1 cellular context compared by ENCODE assay signal in genomic region chr22:27627444-27627833, GRCh38.
A peak's percentile ranks its signal among the peaks of the same experiment; 100 is the strongest.
TF ChIP-seq lines count a peak whose summit lies in the region.

No MANE protein-coding gene starts in this region.

TF ChIP-seq in HepG2, 621 proteins besides CTCF, POLR2A, EP300 and RAD21 (continued from another document and continues in another):
- TF ChIP-seq ZNF407 (CRISPR knock-in tag; IDR thresholded peaks at IDR 0.05; ENCODE audit: not compliant biosample characterization) (no peak), ATAD3A (CRISPR knock-in tag; IDR thresholded peaks at IDR 0.05) (no peak), ZNF230 (CRISPR knock-in tag; IDR thresholded peaks at IDR 0.05) (no peak), DMTF1 (CRISPR knock-in tag; IDR thresholded peaks at IDR 0.05) (no peak), ZNF263 (CRISPR knock-in tag; IDR thresholded peaks at IDR 0.05) (no peak), FOXP4 (CRISPR knock-in tag; IDR thresholded peaks at IDR 0.05) (peak; percentile 27; the same call in 1 of the 2 replicates), ZNF460 (CRISPR knock-in tag; IDR thresholded peaks at IDR 0.05; ENCODE audit: borderline replicate concordance) (no peak), ZNF775 (CRISPR knock-in tag; IDR thresholded peaks at IDR 0.05; ENCODE audit: borderline replicate concordance) (no peak), RFXAP (CRISPR knock-in tag; IDR thresholded peaks at IDR 0.05; ENCODE audit: borderline replicate concordance) (no peak), CBX1 (IDR thresholded peaks at IDR 0.05; ENCODE audit: low read depth) (no peak), PRMT3 (CRISPR knock-in tag; IDR thresholded peaks at IDR 0.05; ENCODE audit: borderline replicate concordance, low read depth) (no peak)
- TF ChIP-seq, protein P1, sequence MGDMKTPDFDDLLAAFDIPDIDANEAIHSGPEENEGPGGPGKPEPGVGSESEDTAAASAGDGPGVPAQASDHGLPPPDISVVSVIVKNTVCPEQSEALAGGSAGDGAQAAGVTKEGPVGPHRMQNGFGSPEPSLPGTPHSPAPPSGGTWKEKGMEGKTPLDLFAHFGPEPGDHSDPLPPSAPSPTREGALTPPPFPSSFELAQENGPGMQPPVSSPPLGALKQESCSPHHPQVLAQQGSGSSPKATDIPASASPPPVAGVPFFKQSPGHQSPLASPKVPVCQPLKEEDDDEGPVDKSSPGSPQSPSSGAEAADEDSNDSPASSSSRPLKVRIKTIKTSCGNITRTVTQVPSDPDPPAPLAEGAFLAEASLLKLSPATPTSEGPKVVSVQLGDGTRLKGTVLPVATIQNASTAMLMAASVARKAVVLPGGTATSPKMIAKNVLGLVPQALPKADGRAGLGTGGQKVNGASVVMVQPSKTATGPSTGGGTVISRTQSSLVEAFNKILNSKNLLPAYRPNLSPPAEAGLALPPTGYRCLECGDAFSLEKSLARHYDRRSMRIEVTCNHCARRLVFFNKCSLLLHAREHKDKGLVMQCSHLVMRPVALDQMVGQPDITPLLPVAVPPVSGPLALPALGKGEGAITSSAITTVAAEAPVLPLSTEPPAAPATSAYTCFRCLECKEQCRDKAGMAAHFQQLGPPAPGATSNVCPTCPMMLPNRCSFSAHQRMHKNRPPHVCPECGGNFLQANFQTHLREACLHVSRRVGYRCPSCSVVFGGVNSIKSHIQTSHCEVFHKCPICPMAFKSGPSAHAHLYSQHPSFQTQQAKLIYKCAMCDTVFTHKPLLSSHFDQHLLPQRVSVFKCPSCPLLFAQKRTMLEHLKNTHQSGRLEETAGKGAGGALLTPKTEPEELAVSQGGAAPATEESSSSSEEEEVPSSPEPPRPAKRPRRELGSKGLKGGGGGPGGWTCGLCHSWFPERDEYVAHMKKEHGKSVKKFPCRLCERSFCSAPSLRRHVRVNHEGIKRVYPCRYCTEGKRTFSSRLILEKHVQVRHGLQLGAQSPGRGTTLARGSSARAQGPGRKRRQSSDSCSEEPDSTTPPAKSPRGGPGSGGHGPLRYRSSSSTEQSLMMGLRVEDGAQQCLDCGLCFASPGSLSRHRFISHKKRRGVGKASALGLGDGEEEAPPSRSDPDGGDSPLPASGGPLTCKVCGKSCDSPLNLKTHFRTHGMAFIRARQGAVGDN (CRISPR knock-in tag; IDR thresholded peaks at IDR 0.05), result no peak
- TF ChIP-seq, protein P2, sequence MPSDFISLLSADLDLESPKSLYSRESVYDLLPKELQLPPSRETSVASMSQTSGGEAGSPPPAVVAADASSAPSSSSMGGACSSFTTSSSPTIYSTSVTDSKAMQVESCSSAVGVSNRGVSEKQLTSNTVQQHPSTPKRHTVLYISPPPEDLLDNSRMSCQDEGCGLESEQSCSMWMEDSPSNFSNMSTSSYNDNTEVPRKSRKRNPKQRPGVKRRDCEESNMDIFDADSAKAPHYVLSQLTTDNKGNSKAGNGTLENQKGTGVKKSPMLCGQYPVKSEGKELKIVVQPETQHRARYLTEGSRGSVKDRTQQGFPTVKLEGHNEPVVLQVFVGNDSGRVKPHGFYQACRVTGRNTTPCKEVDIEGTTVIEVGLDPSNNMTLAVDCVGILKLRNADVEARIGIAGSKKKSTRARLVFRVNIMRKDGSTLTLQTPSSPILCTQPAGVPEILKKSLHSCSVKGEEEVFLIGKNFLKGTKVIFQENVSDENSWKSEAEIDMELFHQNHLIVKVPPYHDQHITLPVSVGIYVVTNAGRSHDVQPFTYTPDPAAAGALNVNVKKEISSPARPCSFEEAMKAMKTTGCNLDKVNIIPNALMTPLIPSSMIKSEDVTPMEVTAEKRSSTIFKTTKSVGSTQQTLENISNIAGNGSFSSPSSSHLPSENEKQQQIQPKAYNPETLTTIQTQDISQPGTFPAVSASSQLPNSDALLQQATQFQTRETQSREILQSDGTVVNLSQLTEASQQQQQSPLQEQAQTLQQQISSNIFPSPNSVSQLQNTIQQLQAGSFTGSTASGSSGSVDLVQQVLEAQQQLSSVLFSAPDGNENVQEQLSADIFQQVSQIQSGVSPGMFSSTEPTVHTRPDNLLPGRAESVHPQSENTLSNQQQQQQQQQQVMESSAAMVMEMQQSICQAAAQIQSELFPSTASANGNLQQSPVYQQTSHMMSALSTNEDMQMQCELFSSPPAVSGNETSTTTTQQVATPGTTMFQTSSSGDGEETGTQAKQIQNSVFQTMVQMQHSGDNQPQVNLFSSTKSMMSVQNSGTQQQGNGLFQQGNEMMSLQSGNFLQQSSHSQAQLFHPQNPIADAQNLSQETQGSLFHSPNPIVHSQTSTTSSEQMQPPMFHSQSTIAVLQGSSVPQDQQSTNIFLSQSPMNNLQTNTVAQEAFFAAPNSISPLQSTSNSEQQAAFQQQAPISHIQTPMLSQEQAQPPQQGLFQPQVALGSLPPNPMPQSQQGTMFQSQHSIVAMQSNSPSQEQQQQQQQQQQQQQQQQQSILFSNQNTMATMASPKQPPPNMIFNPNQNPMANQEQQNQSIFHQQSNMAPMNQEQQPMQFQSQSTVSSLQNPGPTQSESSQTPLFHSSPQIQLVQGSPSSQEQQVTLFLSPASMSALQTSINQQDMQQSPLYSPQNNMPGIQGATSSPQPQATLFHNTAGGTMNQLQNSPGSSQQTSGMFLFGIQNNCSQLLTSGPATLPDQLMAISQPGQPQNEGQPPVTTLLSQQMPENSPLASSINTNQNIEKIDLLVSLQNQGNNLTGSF (CRISPR knock-in tag; IDR thresholded peaks at IDR 0.05), result no peak
- TF ChIP-seq, protein P3, sequence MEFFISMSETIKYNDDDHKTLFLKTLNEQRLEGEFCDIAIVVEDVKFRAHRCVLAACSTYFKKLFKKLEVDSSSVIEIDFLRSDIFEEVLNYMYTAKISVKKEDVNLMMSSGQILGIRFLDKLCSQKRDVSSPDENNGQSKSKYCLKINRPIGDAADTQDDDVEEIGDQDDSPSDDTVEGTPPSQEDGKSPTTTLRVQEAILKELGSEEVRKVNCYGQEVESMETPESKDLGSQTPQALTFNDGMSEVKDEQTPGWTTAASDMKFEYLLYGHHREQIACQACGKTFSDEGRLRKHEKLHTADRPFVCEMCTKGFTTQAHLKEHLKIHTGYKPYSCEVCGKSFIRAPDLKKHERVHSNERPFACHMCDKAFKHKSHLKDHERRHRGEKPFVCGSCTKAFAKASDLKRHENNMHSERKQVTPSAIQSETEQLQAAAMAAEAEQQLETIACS (CRISPR knock-in tag; IDR thresholded peaks at IDR 0.05), result no peak
- TF ChIP-seq, protein P4, sequence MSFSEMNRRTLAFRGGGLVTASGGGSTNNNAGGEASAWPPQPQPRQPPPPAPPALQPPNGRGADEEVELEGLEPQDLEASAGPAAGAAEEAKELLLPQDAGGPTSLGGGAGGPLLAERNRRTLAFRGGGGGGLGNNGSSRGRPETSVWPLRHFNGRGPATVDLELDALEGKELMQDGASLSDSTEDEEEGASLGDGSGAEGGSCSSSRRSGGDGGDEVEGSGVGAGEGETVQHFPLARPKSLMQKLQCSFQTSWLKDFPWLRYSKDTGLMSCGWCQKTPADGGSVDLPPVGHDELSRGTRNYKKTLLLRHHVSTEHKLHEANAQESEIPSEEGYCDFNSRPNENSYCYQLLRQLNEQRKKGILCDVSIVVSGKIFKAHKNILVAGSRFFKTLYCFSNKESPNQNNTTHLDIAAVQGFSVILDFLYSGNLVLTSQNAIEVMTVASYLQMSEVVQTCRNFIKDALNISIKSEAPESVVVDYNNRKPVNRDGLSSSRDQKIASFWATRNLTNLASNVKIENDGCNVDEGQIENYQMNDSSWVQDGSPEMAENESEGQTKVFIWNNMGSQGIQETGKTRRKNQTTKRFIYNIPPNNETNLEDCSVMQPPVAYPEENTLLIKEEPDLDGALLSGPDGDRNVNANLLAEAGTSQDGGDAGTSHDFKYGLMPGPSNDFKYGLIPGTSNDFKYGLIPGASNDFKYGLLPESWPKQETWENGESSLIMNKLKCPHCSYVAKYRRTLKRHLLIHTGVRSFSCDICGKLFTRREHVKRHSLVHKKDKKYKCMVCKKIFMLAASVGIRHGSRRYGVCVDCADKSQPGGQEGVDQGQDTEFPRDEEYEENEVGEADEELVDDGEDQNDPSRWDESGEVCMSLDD (CRISPR knock-in tag; IDR thresholded peaks at IDR 0.05; ENCODE audit: borderline replicate concordance), result no peak
